In genomic region chr1:23977854-23978191, GRCh38 we compare ENCODE assay signal across 9 cellular contexts. TPM values are rescaled to one million over a fixed set of nuclear protein-coding genes. Genes with fewer than 3 reads are reported as not detected.
DNase-seq lines count a peak whose midpoint lies in the region; ATAC-seq, FAIRE-seq and TF ChIP-seq lines count a peak whose summit lies in the region.
"Had no signal": no experiment of that assay in that cellular context is flagged by ENCODE, and none has a peak within 500 bp of the region (broad histone marks: within the 10 kb centered on the region; RNA-seq: fewer than 3 reads in every experiment).

No MANE protein-coding gene starts in this region.

- intact Hi-C loops in cardiac septum (cut with DNase I) (loop anchor here (1.0 kb wide), 1 partner anchor 19 kb away; the partner anchor contains the start of gene PNRC2), tibial artery (cut with DNase I; ENCODE audit: low total_unique reads) (no loop called here), pancreas (cut with DNase I) (no loop called here)
- intact Hi-C loops in activated CD4-positive, alpha-beta memory T cell treated with anti-CD3 and anti-CD28 coated beads for 36 hours (cut with micrococcal nuclease) = loop anchor here (1.0 kb wide), 1 partner anchor 13 kb away; no protein-coding TSS in a partner anchor

- H3K36me3 ChIP-seq in cardiac muscle cell (peaks cover 9% of the 10 kb centered on the region), iPS-15b (ENCODE audit: control insufficient read depth, insufficient read depth, low read length) (peaks cover 26% of the 10 kb centered on the region), tibial artery (peaks cover 5 to 15% (median 9%) of the 10 kb centered on the region in 3 donors), pancreas (peaks cover 0 to 8% (median 0%) of the 10 kb centered on the region in 3 donors)

- no peaks in the 10 kb centered on the region for H3K9me3 ChIP-seq in cardiac muscle cell (ENCODE audit: low read depth)
- no peaks in the 10 kb centered on the region for H3K9me3 ChIP-seq in iPS-15b (ENCODE audit: control insufficient read depth, insufficient read depth, low read length)
- H3K9me3 ChIP-seq in tibial artery = no peaks in the 10 kb centered on the region
- H3K9me3 ChIP-seq in pancreas = no peaks in the 10 kb centered on the region
- H3K9me3 ChIP-seq: SJSA1 had no signal

- POLR2A ChIA-PET in activated CD4-positive, alpha-beta memory T cell treated with anti-CD3 and anti-CD28 coated beads for 36 hours (lab: Charles Lee) = interaction anchor here (3.0 to 7.0 kb wide), 3 partner anchors 11 to 18 kb away, joined by 16 to 70 read pairs (median 28); partner anchors contain the start of gene PNRC2

- H3K27ac Mint-ChIP-seq in activated CD4-positive, alpha-beta memory T cell treated with anti-CD3 and anti-CD28 coated beads for 36 hours = peak overlapping the region; percentile 100

- H3K27ac ChIP-seq in cardiac muscle cell (peak overlapping the region; percentile 59), tibial artery (peak overlapping the region; percentile 97 to 98), pancreas (no peak overlapping the region)
- H3K27ac ChIP-seq: SJSA1 had no signal

- FAIRE-seq in pancreas (lab: Jason Lieb, UNC) = no peak

- H3K27me3 ChIP-seq in cardiac muscle cell (no peaks in the 10 kb centered on the region), iPS-15b (ENCODE audit: control insufficient read depth, insufficient read depth, low read length) (no peaks in the 10 kb centered on the region), tibial artery (no peaks in the 10 kb centered on the region), pancreas (no peaks in the 10 kb centered on the region)
- H3K27me3 ChIP-seq: SJSA1 had no signal

- no peak for TF ChIP-seq CTCF in cardiac muscle cell (IDR thresholded peaks at IDR 0.05; ENCODE audit: low read depth, low read length)
- TF ChIP-seq CTCF in tibial artery (IDR thresholded peaks at IDR 0.05) = no peak
- no peak for TF ChIP-seq CTCF in pancreas (IDR thresholded peaks at IDR 0.05)

- H3K27me3 Mint-ChIP-seq in activated CD4-positive, alpha-beta memory T cell treated with anti-CD3 and anti-CD28 coated beads for 36 hours = no peaks in the 10 kb centered on the region

- H3K9ac ChIP-seq in iPS-15b (ENCODE audit: low read depth, low read length) = no peak overlapping the region

- H3K36me3 Mint-ChIP-seq in activated CD4-positive, alpha-beta memory T cell treated with anti-CD3 and anti-CD28 coated beads for 36 hours = peaks cover 57% of the 10 kb centered on the region

- no peaks in the 10 kb centered on the region for H3K9me3 Mint-ChIP-seq in activated CD4-positive, alpha-beta memory T cell treated with anti-CD3 and anti-CD28 coated beads for 36 hours

- H3K4me1 Mint-ChIP-seq in activated CD4-positive, alpha-beta memory T cell treated with anti-CD3 and anti-CD28 coated beads for 36 hours (ENCODE audit: low read depth) = peaks cover 49% of the 10 kb centered on the region

- DNase-seq in cardiac muscle cell (ENCODE audit: low read depth in 1 of 2, low spot score in 1 of 2) (no peak), cardiac septum (ENCODE audit: low spot score) (no peak), tibial artery (no peak), pancreas (no peak), mucosa of gallbladder (ENCODE audit: low spot score) (no peak), NOMO-1 treated with DMSO at 0.1 percent for 48 hours (lab: John Stamatoyannopoulos, UW; ENCODE audit: unreplicated experiment) (no peak)
- DNase-seq in activated CD4-positive, alpha-beta memory T cell treated with anti-CD3 and anti-CD28 coated beads for 36 hours = no peak

- 21 to 33% methylated on average over 1 of the region's 1 CpG for WGBS in pancreas, 2 donors

- CTCF ChIA-PET in activated CD4-positive, alpha-beta memory T cell treated with anti-CD3 and anti-CD28 coated beads for 36 hours (lab: Charles Lee) = interaction anchor here (0.8 kb wide), 1 partner anchor 20 kb away, joined by 3 read pairs; no protein-coding TSS in a partner anchor

- peak overlapping the region; percentile 65 for H3K4me3 ChIP-seq in cardiac muscle cell
- peak overlapping the region; percentile 89 for H3K4me3 ChIP-seq in iPS-15b (ENCODE audit: low read depth, low read length)
- peak overlapping the region in 1 of 2 donors; percentile 82 for H3K4me3 ChIP-seq in tibial artery
- H3K4me3 ChIP-seq in pancreas = peak overlapping the region in 2 of 4 donors; percentile 84 to 86

- no peak for ATAC-seq in pancreas

- H3K4me3 Mint-ChIP-seq in activated CD4-positive, alpha-beta memory T cell treated with anti-CD3 and anti-CD28 coated beads for 36 hours = peak overlapping the region; percentile 92

- peaks cover 38% of the 10 kb centered on the region for H3K4me1 ChIP-seq in cardiac muscle cell (ENCODE audit: low read depth)
- peaks cover 23% of the 10 kb centered on the region for H3K4me1 ChIP-seq in iPS-15b (ENCODE audit: control insufficient read depth, insufficient read depth, low read length)
- peaks cover 0 to 63% (median 40%) of the 10 kb centered on the region in 4 donors for H3K4me1 ChIP-seq in tibial artery
- H3K4me1 ChIP-seq in pancreas = peaks cover 18 to 31% (median 20%) of the 10 kb centered on the region in 3 donors

RNA-seq across cellular contexts. Expression of gene SRSF10, which starts 2.3 kb away (rescaled TPM):
- 107 and 134 TPM in 2 replicates for total RNA-seq in cardiac muscle cell
- polyA plus RNA-seq in cardiac muscle cell = 181 and 192 TPM in 2 replicates
- total RNA-seq in cardiac septum = 63.4 TPM
- 100 to 1,000 TPM; 175 to 184 TPM for total RNA-seq in activated CD4-positive, alpha-beta memory T cell treated with anti-CD3 and anti-CD28 coated beads for 36 hours
- 10 to 100 TPM; 25.5 to 54.9 (median 37.1) TPM for total RNA-seq in pancreas
- polyA plus RNA-seq in pancreas = 10 to 100 TPM; 42.8 to 78.8 TPM
- 78.9 TPM for total RNA-seq in mucosa of gallbladder

RNA-seq across cellular contexts. Expression of gene PNRC2, which starts 18.2 kb away (rescaled TPM):
- 77.1 and 87.9 TPM in 2 replicates for total RNA-seq in cardiac muscle cell
- polyA plus RNA-seq in cardiac muscle cell = 71.7 and 88.5 TPM in 2 replicates
- 80.0 TPM for total RNA-seq in cardiac septum
- total RNA-seq in activated CD4-positive, alpha-beta memory T cell treated with anti-CD3 and anti-CD28 coated beads for 36 hours = 100 to 1,000 TPM; 116 to 120 TPM
- total RNA-seq in pancreas = 10 to 100 TPM; 24.3 to 57.4 (median 38.3) TPM
- polyA plus RNA-seq in pancreas = 10 to 100 TPM; 30.2 to 49.0 TPM
- 153 TPM for total RNA-seq in mucosa of gallbladder

Comparison
In these comparisons a context has a peak if more than half of its experiments do, and no peak if none do; other contexts are left out.
1. H3K27ac ChIP-seq: peak in cardiac muscle cell (single experiment) and tibial artery (2 of 2); none in pancreas (0 of 4).
2. intact Hi-C loops: an anchor here in cardiac septum (1.0 kb wide) and activated CD4-positive, alpha-beta memory T cell treated with anti-CD3 and anti-CD28 coated beads for 36 hours (1.0 kb wide); none called in tibial artery and pancreas.